Comparison of ENCODE assay signal across 16 cellular contexts in the genomic region with DNA sequence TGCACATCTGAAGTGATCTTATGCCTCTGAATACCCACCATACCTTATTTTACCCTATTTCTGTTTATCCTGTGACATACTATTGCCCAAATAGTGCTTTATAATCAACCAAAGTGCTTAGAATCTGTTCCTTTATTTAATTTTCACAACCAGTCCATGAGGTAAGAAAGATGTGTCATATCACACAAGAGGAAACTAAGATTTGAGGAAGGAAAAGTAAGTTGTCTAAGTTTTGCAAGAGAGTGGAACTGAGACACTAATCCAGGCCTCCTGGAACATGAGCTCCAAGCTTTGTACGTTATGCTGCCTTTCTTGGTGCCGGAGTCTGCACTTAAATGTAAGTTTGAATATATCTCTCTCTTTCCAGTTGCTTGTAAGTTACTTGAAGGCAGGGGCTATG. TPM values are rescaled to one million over a fixed set of nuclear protein-coding genes. Genes with fewer than 3 reads are reported as not detected.
A peak's percentile ranks its signal among the peaks of the same experiment; 100 is the strongest.
DNase-seq lines count a peak whose midpoint lies in the region; ATAC-seq, FAIRE-seq and TF ChIP-seq lines count a peak whose summit lies in the region.
"Had no signal": no experiment of that assay in that cellular context is flagged by ENCODE, and none has a peak within 500 bp of the region (broad histone marks: within the 10 kb centered on the region; RNA-seq: fewer than 3 reads in every experiment).

No MANE protein-coding gene starts in this region.

- in situ Hi-C loops in KBM-7 (cut with MboI; ENCODE audit: low pct_unique_long_range_greater_than_20kb, low sequenced_read_pairs): no loop called here
- in situ Hi-C loops in GM12878 (cut with MboI): no loop called here

- peaks cover 11% of the 10 kb centered on the region for H3K36me3 Mint-ChIP-seq in memory B cell
- peaks cover 33% of the 10 kb centered on the region for H3K36me3 Mint-ChIP-seq in stimulated activated effector memory CD8-positive, alpha-beta T cell treated with anti-CD3 and anti-CD28 coated beads, Interleukin-12 subunit alpha, Interleukin-12 subunit beta, amount 100 ng/mL, for 72 hours

- H4K20me1 ChIP-seq in GM12878 (ENCODE audit: control insufficient read depth, insufficient read depth): no peaks in the 10 kb centered on the region

- CTCF ChIA-PET in GM12878 (lab: Yijun Ruan, JAX): interaction anchor here (0.6 to 5.9 kb wide), 6 partner anchors 12 to 183 kb away, joined by 3 to 64 read pairs (median 3); a partner anchor contains a TSS

- H3K9me3 ChIP-seq in GM12878 (replicated peaks; ENCODE audit: control insufficient read depth, insufficient read depth, low read length): no peaks in the 10 kb centered on the region
- H3K9me3 ChIP-seq: BE2C had no signal

- DNase-seq in AML-193 (lab: John Stamatoyannopoulos, UW): peak; percentile 87 to 94
- peak; percentile 64 for DNase-seq in KBM-7
- DNase-seq in GM12878 (ENCODE audit: low read depth, low spot score): no peak
- DNase-seq in memory B cell (ENCODE audit: low spot score in 2 of 2): no peak
- DNase-seq in stimulated activated effector memory CD8-positive, alpha-beta T cell treated with anti-CD3 and anti-CD28 coated beads, Interleukin-12 subunit alpha, Interleukin-12 subunit beta, amount 100 ng/mL, for 72 hours (ENCODE audit: low spot score in 2 of 2): no peak
- no peak for DNase-seq in HuH-7.5 (ENCODE audit: low spot score)
- no peak for DNase-seq in urothelium cell line (ENCODE audit: low spot score)
- DNase-seq: activated CD8-positive, alpha-beta memory T cell treated with anti-CD3 and anti-CD28 coated beads, Interleukin-2, amount 10 ng/mL, durations not matched to agents 7 days and 5 days; BE2C; brain microvascular endothelial cell; NCI-H1694 had no signal

- POLR2A ChIA-PET in GM12878 (lab: Charles Lee): interaction anchor here (2.2 kb wide), 1 partner anchor 16 kb away, joined by 9 read pairs; a partner anchor contains a TSS

- H3K27me3 ChIP-seq in GM12878 (replicated peaks in 1 of 2; ENCODE audit: control insufficient read depth in 2 of 2, insufficient read depth in 2 of 2, low read length in 1 of 2): no peaks in the 10 kb centered on the region
- H3K27me3 ChIP-seq: BE2C, brain microvascular endothelial cell had no signal

- TF ChIP-seq EP300 in GM12878 (IDR thresholded peaks at IDR 0.05; ENCODE audit: borderline replicate concordance in 1 of 2, control insufficient read depth in 1 of 2, low read depth in 2 of 2, low read length in 2 of 2): no peak

- no peak for TF ChIP-seq POLR2A in GM12878 (IDR thresholded peaks at IDR 0.05; ENCODE audit: low read depth, low read length)

- peaks cover 30% of the 10 kb centered on the region for H3K4me1 Mint-ChIP-seq in memory B cell
- peaks cover 41% of the 10 kb centered on the region for H3K4me1 Mint-ChIP-seq in stimulated activated effector memory CD8-positive, alpha-beta T cell treated with anti-CD3 and anti-CD28 coated beads, Interleukin-12 subunit alpha, Interleukin-12 subunit beta, amount 100 ng/mL, for 72 hours

- H3K36me3 ChIP-seq in GM12878 (ENCODE audit: control insufficient read depth in 2 of 2, insufficient read depth in 2 of 2, low read length in 1 of 2): peaks cover 0 to 4% of the 10 kb centered on the region in 2 experiments; a peak in 2 of 4 replicates

- H3K4me3 ChIP-seq in GM12878: no peak overlapping the region

- H3K27ac Mint-ChIP-seq in memory B cell: peak overlapping the region; percentile 56
- H3K27ac Mint-ChIP-seq in stimulated activated effector memory CD8-positive, alpha-beta T cell treated with anti-CD3 and anti-CD28 coated beads, Interleukin-12 subunit alpha, Interleukin-12 subunit beta, amount 100 ng/mL, for 72 hours: no peak overlapping the region
- H3K27ac Mint-ChIP-seq: activated CD8-positive, alpha-beta memory T cell treated with anti-CD3 and anti-CD28 coated beads, Interleukin-2, amount 10 ng/mL, durations not matched to agents 7 days and 5 days; T-helper 1 cell treated with Interleukin-12 subunit alpha and Interleukin-12 subunit beta and Interleukin-4 antibody, amounts not matched to agents 30 μg/mL and 1 μg/mL, for 36 hours had no signal

- H3K79me2 ChIP-seq in GM12878 (ENCODE audit: control insufficient read depth, insufficient read depth, low read length): peaks cover 62% of the 10 kb centered on the region

- 73% methylated on average over 2 of the region's 2 CpGs for WGBS in GM12878 (ENCODE audit: insufficient coverage, insufficient replicate concordance, low lambda C conversion rate, missing lambda C conversion rate)

- H3K27ac ChIP-seq in GM12878 (ENCODE audit: control insufficient read depth, insufficient read depth): peak overlapping the region; percentile 29
- H3K27ac ChIP-seq: brain microvascular endothelial cell had no signal

- BruUV-seq in GM12878 (replicated peaks; lab: Mats Ljungman, UMichigan): no TSS peak

- SMC1A ChIA-PET in GM12878 (lab: Charles Lee; ENCODE audit: uncharacterized antibody, unreplicated experiment): interaction anchor here (0.9 to 5.6 kb wide), 5 partner anchors 8 to 30 kb away, joined by 3 to 36 read pairs (median 3); a partner anchor contains a TSS

- H3K9me3 Mint-ChIP-seq in memory B cell: no peaks in the 10 kb centered on the region
- H3K9me3 Mint-ChIP-seq in stimulated activated effector memory CD8-positive, alpha-beta T cell treated with anti-CD3 and anti-CD28 coated beads, Interleukin-12 subunit alpha, Interleukin-12 subunit beta, amount 100 ng/mL, for 72 hours: no peaks in the 10 kb centered on the region
- H3K9me3 Mint-ChIP-seq: T-helper 1 cell treated with Interleukin-12 subunit alpha and Interleukin-12 subunit beta and Interleukin-4 antibody, amounts not matched to agents 30 μg/mL and 1 μg/mL, for 36 hours had no signal

- intact Hi-C loops in GM12878 (cut with micrococcal nuclease; ENCODE audit: unreplicated experiment): no loop called here

- no peak for TF ChIP-seq RAD21 in GM12878 (IDR thresholded peaks at IDR 0.05; ENCODE audit: insufficient read depth, low read depth, low read length)

- H3K27me3 Mint-ChIP-seq in memory B cell: no peaks in the 10 kb centered on the region
- H3K27me3 Mint-ChIP-seq: activated CD8-positive, alpha-beta memory T cell treated with anti-CD3 and anti-CD28 coated beads, Interleukin-2, amount 10 ng/mL, durations not matched to agents 7 days and 5 days had no signal

- H3K9ac ChIP-seq in GM12878 (ENCODE audit: control insufficient read depth, insufficient read depth, low read length): no peak overlapping the region

- H3K4me3 Mint-ChIP-seq in memory B cell: no peak overlapping the region
- no peak overlapping the region for H3K4me3 Mint-ChIP-seq in stimulated activated effector memory CD8-positive, alpha-beta T cell treated with anti-CD3 and anti-CD28 coated beads, Interleukin-12 subunit alpha, Interleukin-12 subunit beta, amount 100 ng/mL, for 72 hours
- H3K4me3 Mint-ChIP-seq: activated CD8-positive, alpha-beta memory T cell treated with anti-CD3 and anti-CD28 coated beads, Interleukin-2, amount 10 ng/mL, durations not matched to agents 7 days and 5 days; T-helper 1 cell treated with Interleukin-12 subunit alpha and Interleukin-12 subunit beta and Interleukin-4 antibody, amounts not matched to agents 30 μg/mL and 1 μg/mL, for 36 hours had no signal

- RAD21 ChIA-PET in GM12878 (lab: Charles Lee; ENCODE audit: unreplicated experiment): no interaction called here

- peaks cover 19% of the 10 kb centered on the region; the same call in 1 of the 2 replicates for H3K4me1 ChIP-seq in GM12878 (ENCODE audit: control insufficient read depth, insufficient read depth, low read length)
- H3K4me1 ChIP-seq: BE2C had no signal

- ATAC-seq in GM12878 (peak; percentile 49), memory B cell (ENCODE audit: low read depth) (peak; percentile 44), GM21423 (IDR thresholded peaks at IDR 0.05; ENCODE audit: unreplicated experiment) (no peak)
- ATAC-seq in stimulated activated effector memory CD8-positive, alpha-beta T cell treated with anti-CD3 and anti-CD28 coated beads, Interleukin-12 subunit alpha, Interleukin-12 subunit beta, amount 100 ng/mL, for 72 hours: no peak
- ATAC-seq: activated CD8-positive, alpha-beta memory T cell treated with anti-CD3 and anti-CD28 coated beads, Interleukin-2, amount 10 ng/mL, durations not matched to agents 7 days and 5 days; esophagus mucosa had no signal

- H2AFZ ChIP-seq in GM12878 (ENCODE audit: control insufficient read depth, low read depth, low read length): no peak overlapping the region

- FAIRE-seq in GM12878 (lab: Jason Lieb, UNC) (no peak), urothelium cell line (lab: Jason Lieb, UNC) (no peak)
- FAIRE-seq: G401.6, keratinocyte had no signal

- peak overlapping the region; percentile 47 for H3K4me2 ChIP-seq in GM12878 (ENCODE audit: control insufficient read depth, insufficient read depth)

- TF ChIP-seq CTCF in GM12878 (IDR thresholded peaks at IDR 0.05 in 2 of 3, conservative IDR thresholded peaks at IDR 0.05 in 1 of 3; ENCODE audit: control insufficient read depth in 2 of 3, extremely low read depth in 1 of 3, insufficient read depth in 1 of 3, low read depth in 3 of 3, low read length in 3 of 3): no peak

RNA-seq across cellular contexts. Expression of a gene that starts 17.2 kb away (rescaled TPM):
- 82.4 and 90.1 TPM in 2 replicates for total RNA-seq in GM12878 (2013; cell fraction: nucleolus; rRNA removed)
- 30.3 and 32.0 TPM in 2 replicates for total RNA-seq in GM12878 (2014; rRNA removed)
- 30.5 and 30.9 TPM in 2 replicates for total RNA-seq in GM12878 (2014; rRNA removed; fragmentation: Illumina TruSeq; extraction: Trizol)
- 41.0 and 43.1 TPM in 2 replicates for total RNA-seq in GM12878 (2021)
- polyA plus RNA-seq in GM12878 (2011; ENCODE audit: low read depth): 24.3 TPM
- 31.3 and 35.0 TPM in 2 replicates for polyA plus RNA-seq in GM12878 (2011; rRNA removed)
- polyA plus RNA-seq in GM12878 (2011; cell fraction: cytosol; rRNA removed): 16.1 and 20.2 TPM in 2 replicates
- 32.7 and 33.7 TPM in 2 replicates for polyA plus RNA-seq in GM12878 (2011; cell fraction: nucleus; rRNA removed)
- 24.3 and 27.3 TPM in 2 replicates for polyA plus RNA-seq in GM12878 (2012)
- polyA plus RNA-seq in GM12878 (2014; fragmentation: Illumina TruSeq; extraction: Trizol): 45.7 and 52.5 TPM in 2 replicates
- 1 to 10 TPM; 8.5 to 9.6 TPM for polyA plus RNA-seq in GM12878 (2014; fragmentation: Nextera tagmentation; extraction: Ambion mirVana)
- 26.7 and 27.7 TPM in 2 replicates for polyA plus RNA-seq in GM12878 (2014; rRNA removed)
- polyA plus RNA-seq in GM12878 (2016; fragmentation: Nextera tagmentation; extraction: Ambion mirVana): 10 to 100 TPM; 13.9 to 14.8 TPM
- polyA minus RNA-seq in GM12878 (2011; rRNA and poly(A)+ RNA removed): 50.0 and 67.0 TPM in 2 replicates
- polyA minus RNA-seq in GM12878 (2011; cell fraction: cytosol; rRNA and poly(A)+ RNA removed): 20.2 and 25.3 TPM in 2 replicates
- 18.3 and 29.3 TPM in 2 replicates for polyA minus RNA-seq in GM12878 (2011; cell fraction: nucleus; rRNA and poly(A)+ RNA removed)

RNA-seq across cellular contexts. Expression of a gene that starts 31.6 kb away (rescaled TPM):
- total RNA-seq in GM12878 (2013; cell fraction: nucleolus; rRNA removed): 26.9 and 29.4 TPM in 2 replicates
- total RNA-seq in GM12878 (2014; rRNA removed): 25.6 and 29.4 TPM in 2 replicates
- 16.8 and 17.6 TPM in 2 replicates for total RNA-seq in GM12878 (2014; rRNA removed; fragmentation: Illumina TruSeq; extraction: Trizol)
- 27.9 and 31.3 TPM in 2 replicates for total RNA-seq in GM12878 (2021)
- 22.9 TPM for polyA plus RNA-seq in GM12878 (2011; ENCODE audit: low read depth)
- polyA plus RNA-seq in GM12878 (2011; rRNA removed): 21.8 and 29.3 TPM in 2 replicates
- polyA plus RNA-seq in GM12878 (2011; cell fraction: cytosol; rRNA removed): 25.3 and 31.6 TPM in 2 replicates
- 32.4 and 38.4 TPM in 2 replicates for polyA plus RNA-seq in GM12878 (2011; cell fraction: nucleus; rRNA removed)
- 23.5 and 28.3 TPM in 2 replicates for polyA plus RNA-seq in GM12878 (2012)
- 20.1 and 22.5 TPM in 2 replicates for polyA plus RNA-seq in GM12878 (2014; fragmentation: Illumina TruSeq; extraction: Trizol)
- polyA plus RNA-seq in GM12878 (2014; fragmentation: Nextera tagmentation; extraction: Ambion mirVana): 1 to 10 TPM; 8.0 to 8.8 TPM
- 21.3 and 22.0 TPM in 2 replicates for polyA plus RNA-seq in GM12878 (2014; rRNA removed)
- polyA plus RNA-seq in GM12878 (2016; fragmentation: Nextera tagmentation; extraction: Ambion mirVana): 10 to 100 TPM; 29.3 to 30.8 TPM
- polyA minus RNA-seq in GM12878 (2011; rRNA and poly(A)+ RNA removed): 33.6 and 37.1 TPM in 2 replicates
- polyA minus RNA-seq in GM12878 (2011; cell fraction: cytosol; rRNA and poly(A)+ RNA removed): 10.2 and 15.2 TPM in 2 replicates
- polyA minus RNA-seq in GM12878 (2011; cell fraction: nucleus; rRNA and poly(A)+ RNA removed): 16.6 and 21.1 TPM in 2 replicates

RNA-seq across cellular contexts. Expression of a gene that starts 38.1 kb away (rescaled TPM):
- total RNA-seq in GM12878 (2013; cell fraction: nucleolus; rRNA removed): 20.1 and 22.2 TPM in 2 replicates
- total RNA-seq in GM12878 (2014; rRNA removed) (12.2 and 14.4 TPM in 2 replicates), GM12878 (2014; rRNA removed; fragmentation: Illumina TruSeq; extraction: Trizol) (15.1 and 15.4 TPM in 2 replicates), GM12878 (2021) (9.2 and 10.2 TPM in 2 replicates)
- polyA plus RNA-seq in GM12878 (2011; ENCODE audit: low read depth): 5.7 TPM
- polyA plus RNA-seq in GM12878 (2011; rRNA removed) (30.7 and 38.9 TPM in 2 replicates), GM12878 (2014; fragmentation: Illumina TruSeq; extraction: Trizol) (15.9 and 21.4 TPM in 2 replicates), GM12878 (2014; fragmentation: Nextera tagmentation; extraction: Ambion mirVana) (10 to 100 TPM; 14.0 to 14.3 TPM), GM12878 (2014; rRNA removed) (11.4 and 11.6 TPM in 2 replicates), GM12878 (2016; fragmentation: Nextera tagmentation; extraction: Ambion mirVana) (10 to 100 TPM; 15.5 to 15.9 TPM)
- 18.7 and 21.1 TPM in 2 replicates for polyA plus RNA-seq in GM12878 (2011; cell fraction: cytosol; rRNA removed)
- polyA plus RNA-seq in GM12878 (2011; cell fraction: nucleus; rRNA removed): 19.3 and 20.4 TPM in 2 replicates
- polyA plus RNA-seq in GM12878 (2012): 4.4 and 8.1 TPM in 2 replicates
- polyA minus RNA-seq in GM12878 (2011; rRNA and poly(A)+ RNA removed): 21.7 and 22.5 TPM in 2 replicates
- polyA minus RNA-seq in GM12878 (2011; cell fraction: cytosol; rRNA and poly(A)+ RNA removed): 7.2 and 8.8 TPM in 2 replicates
- polyA minus RNA-seq in GM12878 (2011; cell fraction: nucleus; rRNA and poly(A)+ RNA removed): 11.6 and 13.6 TPM in 2 replicates

Comparison
In these comparisons a context has a peak if more than half of its experiments do, and no peak if none do; other contexts are left out.
1. DNase-seq: peak in AML-193 (2 of 2) and KBM-7 (single experiment); none in GM12878 (single experiment), memory B cell (0 of 2), stimulated activated effector memory CD8-positive, alpha-beta T cell treated with anti-CD3 and anti-CD28 coated beads, Interleukin-12 subunit alpha, Interleukin-12 subunit beta, amount 100 ng/mL, for 72 hours (0 of 2), HuH-7.5 (single experiment) and urothelium cell line (single experiment).
2. ATAC-seq: peak in GM12878 (single experiment) and memory B cell (single experiment); none in GM21423 (single experiment) and stimulated activated effector memory CD8-positive, alpha-beta T cell treated with anti-CD3 and anti-CD28 coated beads, Interleukin-12 subunit alpha, Interleukin-12 subunit beta, amount 100 ng/mL, for 72 hours (single experiment).